18 cellular contexts compared by ENCODE assay signal in the genomic region with DNA sequence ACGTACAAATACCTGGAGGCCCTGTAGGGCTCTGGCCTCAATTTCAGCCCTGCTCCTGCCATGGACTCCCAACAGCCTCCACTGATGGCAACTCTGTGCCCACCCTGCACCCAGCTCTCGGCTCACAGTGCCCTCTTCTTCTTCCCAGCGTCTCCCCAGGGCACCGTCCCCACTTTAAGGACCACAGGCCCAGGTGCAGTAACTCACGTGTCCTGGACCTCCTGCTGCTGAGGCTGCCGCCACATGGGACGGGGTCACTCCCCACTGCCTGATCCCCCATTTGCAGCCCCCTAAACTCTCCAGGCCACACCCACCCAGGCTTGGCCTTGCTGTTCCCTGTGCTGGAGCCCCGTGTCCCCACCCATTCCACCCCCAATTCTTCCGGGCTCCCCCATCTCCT.
"Had no signal": no experiment of that assay in that cellular context is flagged by ENCODE, and none has a peak within 500 bp of the region (broad histone marks: within the 10 kb centered on the region; RNA-seq: fewer than 3 reads in every experiment).

No MANE protein-coding gene starts in this region.

- H3K27me3 ChIP-seq: brain microvascular endothelial cell, gastroesophageal sphincter, right atrium auricular region had no signal

- H3K27me3 Mint-ChIP-seq: activated CD4-positive, alpha-beta memory T cell treated with anti-CD3 and anti-CD28 coated beads, Interleukin-2, amount 10 ng/mL, durations not matched to agents 7 days and 5 days; activated CD4-positive, alpha-beta T cell treated with anti-CD3 and anti-CD28 coated beads for 36 hours; activated CD8-positive, alpha-beta memory T cell treated with anti-CD3 and anti-CD28 coated beads, Interleukin-2, amount 10 ng/mL, durations not matched to agents 7 days and 5 days had no signal

- DNase-seq: activated CD4-positive, alpha-beta memory T cell treated with anti-CD3 and anti-CD28 coated beads, Interleukin-2, amount 10 ng/mL, durations not matched to agents 7 days and 5 days; activated CD4-positive, alpha-beta T cell treated with anti-CD3 and anti-CD28 coated beads for 36 hours; activated CD8-positive, alpha-beta memory T cell treated with anti-CD3 and anti-CD28 coated beads, Interleukin-2, amount 10 ng/mL, durations not matched to agents 7 days and 5 days; activated naive CD4-positive, alpha-beta T cell treated with anti-CD3 and anti-CD28 coated beads for 36 hours; brain microvascular endothelial cell; effector memory CD4-positive, alpha-beta T cell; heart left ventricle; kidney glomerular epithelial cell; midbrain; stimulated activated CD4-positive, alpha-beta T cell treated with anti-CD3 and anti-CD28 coated beads, Interleukin-4, amount 100 ng/mL, for 4 hours; stimulated activated naive B cell treated with anti-CD40 and anti-IgM and Interleukin-4, amounts not matched to agents 10 μg/mL and 1 μg/mL and 100 μg/mL, for 72 hours had no signal

- H3K27ac Mint-ChIP-seq: activated CD4-positive, alpha-beta memory T cell treated with anti-CD3 and anti-CD28 coated beads, Interleukin-2, amount 10 ng/mL, durations not matched to agents 7 days and 5 days; activated CD4-positive, alpha-beta T cell treated with anti-CD3 and anti-CD28 coated beads for 36 hours; activated CD8-positive, alpha-beta memory T cell treated with anti-CD3 and anti-CD28 coated beads, Interleukin-2, amount 10 ng/mL, durations not matched to agents 7 days and 5 days; activated naive CD4-positive, alpha-beta T cell treated with anti-CD3 and anti-CD28 coated beads for 36 hours; dendritic cell treated with granulocyte-macrophage colony-stimulating factor and Interleukin-4, amounts not matched to agents 40 ng/mL and 50 ng/mL, for 4 days; stimulated activated naive B cell treated with anti-CD40 and anti-IgM and Interleukin-4, amounts not matched to agents 10 μg/mL and 1 μg/mL and 100 μg/mL, for 72 hours had no signal

- H3K27ac ChIP-seq: brain microvascular endothelial cell, esophagus muscularis mucosa, gastroesophageal sphincter, heart left ventricle, prostate gland, right atrium auricular region had no signal

- H3K4me3 Mint-ChIP-seq: activated CD4-positive, alpha-beta memory T cell treated with anti-CD3 and anti-CD28 coated beads, Interleukin-2, amount 10 ng/mL, durations not matched to agents 7 days and 5 days; activated CD4-positive, alpha-beta T cell treated with anti-CD3 and anti-CD28 coated beads for 36 hours; activated CD8-positive, alpha-beta memory T cell treated with anti-CD3 and anti-CD28 coated beads, Interleukin-2, amount 10 ng/mL, durations not matched to agents 7 days and 5 days; activated naive CD4-positive, alpha-beta T cell treated with anti-CD3 and anti-CD28 coated beads for 36 hours; dendritic cell treated with granulocyte-macrophage colony-stimulating factor and Interleukin-4, amounts not matched to agents 40 ng/mL and 50 ng/mL, for 4 days; stimulated activated naive B cell treated with anti-CD40 and anti-IgM and Interleukin-4, amounts not matched to agents 10 μg/mL and 1 μg/mL and 100 μg/mL, for 72 hours had no signal

- H3K36me3 Mint-ChIP-seq: activated CD8-positive, alpha-beta memory T cell treated with anti-CD3 and anti-CD28 coated beads, Interleukin-2, amount 10 ng/mL, durations not matched to agents 7 days and 5 days; stimulated activated naive B cell treated with anti-CD40 and anti-IgM and Interleukin-4, amounts not matched to agents 10 μg/mL and 1 μg/mL and 100 μg/mL, for 72 hours had no signal

- H3K4me3 ChIP-seq: esophagus muscularis mucosa, gastroesophageal sphincter, heart left ventricle, lung, prostate gland, right atrium auricular region, smooth muscle cell had no signal

- ATAC-seq: activated CD4-positive, alpha-beta T cell treated with anti-CD3 and anti-CD28 coated beads for 36 hours; activated CD8-positive, alpha-beta memory T cell treated with anti-CD3 and anti-CD28 coated beads, Interleukin-2, amount 10 ng/mL, durations not matched to agents 7 days and 5 days; gastroesophageal sphincter; heart left ventricle; stimulated activated naive B cell treated with anti-CD40 and anti-IgM and Interleukin-4, amounts not matched to agents 10 μg/mL and 1 μg/mL and 100 μg/mL, for 72 hours had no signal

- H3K9me3 Mint-ChIP-seq: activated CD4-positive, alpha-beta memory T cell treated with anti-CD3 and anti-CD28 coated beads, Interleukin-2, amount 10 ng/mL, durations not matched to agents 7 days and 5 days; activated naive CD4-positive, alpha-beta T cell treated with anti-CD3 and anti-CD28 coated beads for 36 hours; dendritic cell treated with granulocyte-macrophage colony-stimulating factor and Interleukin-4, amounts not matched to agents 40 ng/mL and 50 ng/mL, for 4 days; stimulated activated naive B cell treated with anti-CD40 and anti-IgM and Interleukin-4, amounts not matched to agents 10 μg/mL and 1 μg/mL and 100 μg/mL, for 72 hours had no signal
